1 cellular context compared by ENCODE assay signal in the genomic region with DNA sequence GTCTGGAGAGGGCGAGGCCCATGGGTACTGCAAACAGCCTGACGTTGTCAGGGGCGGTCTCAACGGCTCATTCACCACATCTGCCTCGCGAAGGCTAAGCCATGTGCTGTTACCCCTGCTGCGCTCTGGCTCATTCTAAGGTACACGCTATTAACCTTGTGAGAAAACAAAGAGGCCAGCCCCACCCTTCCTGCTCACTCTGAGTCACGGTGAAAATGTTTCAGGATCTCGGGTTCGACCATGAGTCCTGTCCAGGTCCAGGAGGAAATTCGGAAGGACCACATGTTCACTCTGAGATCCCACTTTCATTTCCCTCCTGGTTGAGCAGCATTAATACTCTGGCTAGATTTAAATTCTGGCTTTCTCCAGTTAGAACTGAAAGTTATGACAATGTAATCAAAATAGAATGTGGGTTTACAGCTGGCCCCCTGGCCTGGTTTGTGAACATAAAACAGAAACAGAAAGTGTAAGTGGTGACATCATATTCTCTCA.
TF ChIP-seq lines count a peak whose summit lies in the region.

No MANE protein-coding gene starts in this region.

TF ChIP-seq in GM12878, 131 proteins besides CTCF, POLR2A, EP300 and RAD21 (continued from another document):
- TF ChIP-seq ZNF687 (IDR thresholded peaks at IDR 0.05), result peak; percentile 100
- TF ChIP-seq SRF (IDR thresholded peaks at IDR 0.05; ENCODE audit: low read depth in 2 of 2, low read length in 2 of 2), result no peak
- no peak for TF ChIP-seq KAT2A (conservative IDR thresholded peaks at IDR 0.05; ENCODE audit: control insufficient read depth, low read depth, low read length)
- no peak for TF ChIP-seq HSF1 (IDR thresholded peaks at IDR 0.05; ENCODE audit: low read depth, low read length)
- TF ChIP-seq, protein P1, sequence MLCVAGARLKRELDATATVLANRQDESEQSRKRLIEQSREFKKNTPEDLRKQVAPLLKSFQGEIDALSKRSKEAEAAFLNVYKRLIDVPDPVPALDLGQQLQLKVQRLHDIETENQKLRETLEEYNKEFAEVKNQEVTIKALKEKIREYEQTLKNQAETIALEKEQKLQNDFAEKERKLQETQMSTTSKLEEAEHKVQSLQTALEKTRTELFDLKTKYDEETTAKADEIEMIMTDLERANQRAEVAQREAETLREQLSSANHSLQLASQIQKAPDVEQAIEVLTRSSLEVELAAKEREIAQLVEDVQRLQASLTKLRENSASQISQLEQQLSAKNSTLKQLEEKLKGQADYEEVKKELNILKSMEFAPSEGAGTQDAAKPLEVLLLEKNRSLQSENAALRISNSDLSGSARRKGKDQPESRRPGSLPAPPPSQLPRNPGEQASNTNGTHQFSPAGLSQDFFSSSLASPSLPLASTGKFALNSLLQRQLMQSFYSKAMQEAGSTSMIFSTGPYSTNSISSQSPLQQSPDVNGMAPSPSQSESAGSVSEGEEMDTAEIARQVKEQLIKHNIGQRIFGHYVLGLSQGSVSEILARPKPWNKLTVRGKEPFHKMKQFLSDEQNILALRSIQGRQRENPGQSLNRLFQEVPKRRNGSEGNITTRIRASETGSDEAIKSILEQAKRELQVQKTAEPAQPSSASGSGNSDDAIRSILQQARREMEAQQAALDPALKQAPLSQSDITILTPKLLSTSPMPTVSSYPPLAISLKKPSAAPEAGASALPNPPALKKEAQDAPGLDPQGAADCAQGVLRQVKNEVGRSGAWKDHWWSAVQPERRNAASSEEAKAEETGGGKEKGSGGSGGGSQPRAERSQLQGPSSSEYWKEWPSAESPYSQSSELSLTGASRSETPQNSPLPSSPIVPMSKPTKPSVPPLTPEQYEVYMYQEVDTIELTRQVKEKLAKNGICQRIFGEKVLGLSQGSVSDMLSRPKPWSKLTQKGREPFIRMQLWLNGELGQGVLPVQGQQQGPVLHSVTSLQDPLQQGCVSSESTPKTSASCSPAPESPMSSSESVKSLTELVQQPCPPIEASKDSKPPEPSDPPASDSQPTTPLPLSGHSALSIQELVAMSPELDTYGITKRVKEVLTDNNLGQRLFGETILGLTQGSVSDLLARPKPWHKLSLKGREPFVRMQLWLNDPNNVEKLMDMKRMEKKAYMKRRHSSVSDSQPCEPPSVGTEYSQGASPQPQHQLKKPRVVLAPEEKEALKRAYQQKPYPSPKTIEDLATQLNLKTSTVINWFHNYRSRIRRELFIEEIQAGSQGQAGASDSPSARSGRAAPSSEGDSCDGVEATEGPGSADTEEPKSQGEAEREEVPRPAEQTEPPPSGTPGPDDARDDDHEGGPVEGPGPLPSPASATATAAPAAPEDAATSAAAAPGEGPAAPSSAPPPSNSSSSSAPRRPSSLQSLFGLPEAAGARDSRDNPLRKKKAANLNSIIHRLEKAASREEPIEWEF (IDR thresholded peaks at IDR 0.05; ENCODE audit: insufficient replicate concordance, low read depth, low read length), result peak; percentile 82
- TF ChIP-seq SREBF2 (IDR thresholded peaks at IDR 0.05; ENCODE audit: low read length), result no peak
- peak; percentile 51; the same call in 1 of the 2 replicates for TF ChIP-seq PKNOX1 (IDR thresholded peaks at IDR 0.05)
- no peak for TF ChIP-seq SUZ12 (IDR thresholded peaks at IDR 0.05; ENCODE audit: unreplicated experiment)
- peak; percentile 95; the same call in 1 of the 2 replicates for TF ChIP-seq ASH2L (IDR thresholded peaks at IDR 0.05; ENCODE audit: borderline replicate concordance, low read depth)
TF ChIP-seq in GM12878: peak in this region for 60.
